2 cellular contexts compared by ENCODE assay signal in the genomic region with DNA sequence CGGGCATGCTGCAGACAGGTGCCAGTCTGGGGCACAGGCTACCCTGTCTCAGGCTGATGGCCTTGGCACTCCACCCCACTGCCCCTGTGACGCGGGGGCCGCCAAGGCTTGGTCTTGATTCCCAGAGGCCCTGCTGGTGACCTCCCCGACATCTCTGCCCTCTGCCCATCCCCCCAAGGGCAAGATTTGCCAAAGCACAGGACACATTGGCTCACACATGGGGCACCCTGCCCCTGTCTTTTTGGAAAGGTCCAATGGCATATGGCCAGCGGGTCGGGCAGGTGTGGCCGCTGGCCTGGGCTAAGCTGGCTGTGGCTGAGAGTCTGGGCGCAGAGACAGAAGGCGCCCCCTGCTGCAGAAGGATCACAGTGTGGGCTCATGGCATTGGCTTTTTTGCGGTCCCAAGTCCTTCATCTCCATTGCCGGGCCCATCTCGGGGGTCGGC.
TF ChIP-seq lines count a peak whose summit lies in the region.

No MANE protein-coding gene starts in this region.

TF ChIP-seq in A549, 52 proteins besides CTCF, POLR2A, EP300 and RAD21:
- TF ChIP-seq, protein P1, sequence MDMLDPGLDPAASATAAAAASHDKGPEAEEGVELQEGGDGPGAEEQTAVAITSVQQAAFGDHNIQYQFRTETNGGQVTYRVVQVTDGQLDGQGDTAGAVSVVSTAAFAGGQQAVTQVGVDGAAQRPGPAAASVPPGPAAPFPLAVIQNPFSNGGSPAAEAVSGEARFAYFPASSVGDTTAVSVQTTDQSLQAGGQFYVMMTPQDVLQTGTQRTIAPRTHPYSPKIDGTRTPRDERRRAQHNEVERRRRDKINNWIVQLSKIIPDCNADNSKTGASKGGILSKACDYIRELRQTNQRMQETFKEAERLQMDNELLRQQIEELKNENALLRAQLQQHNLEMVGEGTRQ (IDR thresholded peaks at IDR 0.05): no peak
- TF ChIP-seq SREBF2 (IDR thresholded peaks at IDR 0.05) (no peak), RFX5 (IDR thresholded peaks at IDR 0.05) (no peak), JUNB (IDR thresholded peaks at IDR 0.05) (no peak), CBX8 (IDR thresholded peaks at IDR 0.05) (no peak), GATA3 (IDR thresholded peaks at IDR 0.05; ENCODE audit: borderline replicate concordance) (no peak), MAZ (IDR thresholded peaks at IDR 0.05; ENCODE audit: borderline replicate concordance, low read depth, low read length) (no peak), FOSB (CRISPR knock-in tag; IDR thresholded peaks at IDR 0.05) (no peak)

TF ChIP-seq in IMR-90, 13 proteins besides CTCF, POLR2A, EP300 and RAD21:
- TF ChIP-seq MAFK (IDR thresholded peaks at IDR 0.05; ENCODE audit: low read depth, low read length): no peak
- TF ChIP-seq RCOR1 (IDR thresholded peaks at IDR 0.05; ENCODE audit: insufficient replicate concordance, low read length): no peak
- no peak for TF ChIP-seq NFE2L2 (IDR thresholded peaks at IDR 0.05; ENCODE audit: low read depth, low read length)
- TF ChIP-seq, protein P1 (IDR thresholded peaks at IDR 0.05; ENCODE audit: low read depth, low read length): no peak
- TF ChIP-seq CEBPB (IDR thresholded peaks at IDR 0.05; ENCODE audit: low read depth, low read length): no peak
- TF ChIP-seq, protein P2, sequence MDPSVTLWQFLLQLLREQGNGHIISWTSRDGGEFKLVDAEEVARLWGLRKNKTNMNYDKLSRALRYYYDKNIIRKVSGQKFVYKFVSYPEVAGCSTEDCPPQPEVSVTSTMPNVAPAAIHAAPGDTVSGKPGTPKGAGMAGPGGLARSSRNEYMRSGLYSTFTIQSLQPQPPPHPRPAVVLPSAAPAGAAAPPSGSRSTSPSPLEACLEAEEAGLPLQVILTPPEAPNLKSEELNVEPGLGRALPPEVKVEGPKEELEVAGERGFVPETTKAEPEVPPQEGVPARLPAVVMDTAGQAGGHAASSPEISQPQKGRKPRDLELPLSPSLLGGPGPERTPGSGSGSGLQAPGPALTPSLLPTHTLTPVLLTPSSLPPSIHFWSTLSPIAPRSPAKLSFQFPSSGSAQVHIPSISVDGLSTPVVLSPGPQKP (IDR thresholded peaks at IDR 0.05; ENCODE audit: borderline replicate concordance, low read depth, low read length): no peak
- TF ChIP-seq BHLHE40 (IDR thresholded peaks at IDR 0.05; ENCODE audit: low read depth, low read length): no peak
- TF ChIP-seq SMC3 (IDR thresholded peaks at IDR 0.05; ENCODE audit: low read depth, low read length): no peak
- no peak for TF ChIP-seq CHD1 (IDR thresholded peaks at IDR 0.05; ENCODE audit: low read depth, low read length)
- TF ChIP-seq MAZ (IDR thresholded peaks at IDR 0.05; ENCODE audit: borderline replicate concordance, low read depth, low read length): no peak
- no peak for TF ChIP-seq FOS (IDR thresholded peaks at IDR 0.05; ENCODE audit: low read depth, low read length)
- TF ChIP-seq MXI1 (IDR thresholded peaks at IDR 0.05; ENCODE audit: borderline replicate concordance, low read depth, low read length): no peak
- no peak for TF ChIP-seq RFX5 (IDR thresholded peaks at IDR 0.05; ENCODE audit: low read depth, low read length)
